8 cellular contexts compared by ENCODE assay signal in genomic region chr6:108119212-108120141, GRCh38. TPM values are rescaled to one million over a fixed set of nuclear protein-coding genes. Genes with fewer than 3 reads are reported as not detected.
DNase-seq lines count a peak whose midpoint lies in the region; ATAC-seq and TF ChIP-seq lines count a peak whose summit lies in the region.
"Had no signal": no experiment of that assay in that cellular context is flagged by ENCODE, and none has a peak within 500 bp of the region (broad histone marks: within the 10 kb centered on the region; RNA-seq: fewer than 3 reads in every experiment).

No MANE protein-coding gene starts in this region.

- peak overlapping the region; percentile 11 for H3K4me3 ChIP-seq in HL-60 (replicated peaks; ENCODE audit: insufficient read depth, low read length)
- peak overlapping the region; percentile 50; the same call in 1 of the 2 replicates for H3K4me3 ChIP-seq in iPS-20b (ENCODE audit: low read length)
- peak overlapping the region; percentile 13 to 94 (median 77) for H3K4me3 ChIP-seq in spleen

- H3K36me3 Mint-ChIP-seq in activated naive CD8-positive, alpha-beta T cell = no peaks in the 10 kb centered on the region

- peak overlapping the region; percentile 97 for H3K4me3 Mint-ChIP-seq in activated naive CD8-positive, alpha-beta T cell

- intact Hi-C loops in spleen (cut with DNase I; ENCODE audit: low total_unique reads) = no loop called here

- no peak overlapping the region for H3K27ac Mint-ChIP-seq in activated naive CD8-positive, alpha-beta T cell

- TF ChIP-seq CTCF in HL-60 (IDR thresholded peaks at IDR 0.05; ENCODE audit: insufficient read depth, low read length) (no peak), spleen (IDR thresholded peaks at IDR 0.05 in 8 of 11, conservative IDR thresholded peaks at IDR 0.05 in 3 of 11) (no peak)

- peaks cover 13% of the 10 kb centered on the region; the same call in 1 of the 2 replicates for H3K4me1 ChIP-seq in iPS-20b (ENCODE audit: insufficient read depth, low read length)
- peaks cover 26 to 53% (median 47%) of the 10 kb centered on the region in 6 donors for H3K4me1 ChIP-seq in spleen

- H3K36me3 ChIP-seq in iPS-20b (ENCODE audit: insufficient read depth, low read depth, low read length) (no peaks in the 10 kb centered on the region), spleen (no peaks in the 10 kb centered on the region)

- peaks cover 57% of the 10 kb centered on the region for H3K27me3 Mint-ChIP-seq in activated naive CD8-positive, alpha-beta T cell

- peaks cover 4% of the 10 kb centered on the region; the same call in 1 of the 2 replicates for H3K9me3 ChIP-seq in iPS-20b (ENCODE audit: insufficient read depth, low read depth, low read length)
- H3K9me3 ChIP-seq in spleen = no peaks in the 10 kb centered on the region

- H3K9ac ChIP-seq in iPS-20b (ENCODE audit: low read depth, low read length) = no peak overlapping the region

- TF ChIP-seq POLR2A in spleen (IDR thresholded peaks at IDR 0.05) = no peak

- no peak for ATAC-seq in HG03045 (IDR thresholded peaks at IDR 0.05; ENCODE audit: unreplicated experiment)
- no peak for ATAC-seq in HG03520 (IDR thresholded peaks at IDR 0.05; ENCODE audit: unreplicated experiment)

- peaks cover 40% of the 10 kb centered on the region for H3K4me1 Mint-ChIP-seq in activated naive CD8-positive, alpha-beta T cell (ENCODE audit: low read depth)

- no peaks in the 10 kb centered on the region for H3K9me3 Mint-ChIP-seq in activated naive CD8-positive, alpha-beta T cell (ENCODE audit: low read depth)

- no peak for DNase-seq in HL-60 (ENCODE audit: low read depth in 1 of 2, low spot score in 1 of 2)
- no peak for DNase-seq in spleen
- DNase-seq in NCI-H345 treated with DMSO at 0.1 percent for 48 hours (lab: John Stamatoyannopoulos, UW; ENCODE audit: unreplicated experiment) = no peak
- DNase-seq: Kasumi-1 had no signal

- H3K27ac ChIP-seq in HL-60 (replicated peaks) = no peak overlapping the region
- H3K27ac ChIP-seq in iPS-20b (ENCODE audit: low read length) = no peak overlapping the region
- no peak overlapping the region for H3K27ac ChIP-seq in spleen

- WGBS in spleen, 5 donors = 4 to 15% (median 11%) methylated on average over 57 to 72 of the region's 72 CpGs

- H3K27me3 ChIP-seq in HL-60 (ENCODE audit: insufficient read depth, poor library complexity, severe bottlenecking) (peaks cover 68% of the 10 kb centered on the region), iPS-20b (ENCODE audit: insufficient read depth, low read length) (peaks cover 100% of the 10 kb centered on the region), spleen (replicated peaks in 1 of 7) (peaks cover 7 to 100% (median 69%) of the 10 kb centered on the region in 7 donors)

RNA-seq across cellular contexts. Expression of gene OSTM1, which starts 44.9 kb away (rescaled TPM):
- total RNA-seq in spleen = 100 to 1,000 TPM in 3 of 7 donors, 10 to 100 TPM in 4; 51.2 to 146 (median 65.7) TPM
- 10 to 100 TPM; 12.5 to 15.3 (median 14.5) TPM for polyA plus RNA-seq in spleen

RNA-seq across cellular contexts. Expression of gene NR2E1, which starts 46.3 kb away (rescaled TPM):
- total RNA-seq in spleen = not detected
- not detected for polyA plus RNA-seq in spleen

Comparison
In these comparisons a context has a peak if more than half of its experiments do, and no peak if none do; other contexts are left out.
1. H3K4me3 ChIP-seq: peak in every context shown above with its lines; median percentile 77 in spleen; 50 in iPS-20b; 11 in HL-60.